In genomic region chr7:150408393-150409299, GRCh38 we compare ENCODE assay signal across 12 cellular contexts. TPM values are rescaled to one million over a fixed set of nuclear protein-coding genes. Genes with fewer than 3 reads are reported as not detected.
DNase-seq lines count a peak whose midpoint lies in the region; ATAC-seq lines count a peak whose summit lies in the region.
"Had no signal": no experiment of that assay in that cellular context is flagged by ENCODE, and none has a peak within 500 bp of the region (broad histone marks: within the 10 kb centered on the region; RNA-seq: fewer than 3 reads in every experiment).

No MANE protein-coding gene starts in this region.

- H3K27me3 Mint-ChIP-seq in activated T-cell treated with anti-CD3 and anti-CD28 coated beads, Interleukin-2, amount 50 U/mL, for 24 hours = no peaks in the 10 kb centered on the region
- no peaks in the 10 kb centered on the region for H3K27me3 Mint-ChIP-seq in activated naive CD8-positive, alpha-beta T cell treated with anti-CD3 and anti-CD28 coated beads, Interleukin-2, amount 10 ng/mL, durations not matched to agents 7 days and 5 days

- H3K27ac Mint-ChIP-seq in activated T-cell treated with anti-CD3 and anti-CD28 coated beads, Interleukin-2, amount 50 U/mL, for 24 hours = peak overlapping the region; percentile 85
- H3K27ac Mint-ChIP-seq in activated naive CD8-positive, alpha-beta T cell treated with anti-CD3 and anti-CD28 coated beads, Interleukin-2, amount 10 ng/mL, durations not matched to agents 7 days and 5 days = peak overlapping the region; percentile 42

- H3K9me3 Mint-ChIP-seq in activated T-cell treated with anti-CD3 and anti-CD28 coated beads, Interleukin-2, amount 50 U/mL, for 24 hours = no peaks in the 10 kb centered on the region
- H3K9me3 Mint-ChIP-seq in activated naive CD8-positive, alpha-beta T cell treated with anti-CD3 and anti-CD28 coated beads, Interleukin-2, amount 10 ng/mL, durations not matched to agents 7 days and 5 days = no peaks in the 10 kb centered on the region

- peaks cover 42% of the 10 kb centered on the region for H3K4me1 Mint-ChIP-seq in activated T-cell treated with anti-CD3 and anti-CD28 coated beads, Interleukin-2, amount 50 U/mL, for 24 hours (ENCODE audit: low read depth)
- peaks cover 18% of the 10 kb centered on the region for H3K4me1 Mint-ChIP-seq in activated naive CD8-positive, alpha-beta T cell treated with anti-CD3 and anti-CD28 coated beads, Interleukin-2, amount 10 ng/mL, durations not matched to agents 7 days and 5 days

- peaks cover 35% of the 10 kb centered on the region for H3K36me3 Mint-ChIP-seq in activated T-cell treated with anti-CD3 and anti-CD28 coated beads, Interleukin-2, amount 50 U/mL, for 24 hours (ENCODE audit: low read depth)
- peaks cover 18% of the 10 kb centered on the region for H3K36me3 Mint-ChIP-seq in activated naive CD8-positive, alpha-beta T cell treated with anti-CD3 and anti-CD28 coated beads, Interleukin-2, amount 10 ng/mL, durations not matched to agents 7 days and 5 days

- peak; percentile 36 for ATAC-seq in HG02610 (IDR thresholded peaks at IDR 0.05; ENCODE audit: unreplicated experiment)
- no peak for ATAC-seq in activated naive CD8-positive, alpha-beta T cell treated with anti-CD3 and anti-CD28 coated beads, Interleukin-2, amount 10 ng/mL, durations not matched to agents 7 days and 5 days (ENCODE audit: low read depth)
- ATAC-seq in stimulated activated naive CD8-positive, alpha-beta T cell treated with anti-CD3 and anti-CD28 coated beads, Interleukin-15, Interleukin-2, amounts not matched to agents 100 U/mL and 50 U/mL, for 24 hours = peak; percentile 12
- ATAC-seq: pancreas had no signal

- no peak overlapping the region for H3K4me3 Mint-ChIP-seq in activated T-cell treated with anti-CD3 and anti-CD28 coated beads, Interleukin-2, amount 50 U/mL, for 24 hours
- H3K4me3 Mint-ChIP-seq in activated naive CD8-positive, alpha-beta T cell treated with anti-CD3 and anti-CD28 coated beads, Interleukin-2, amount 10 ng/mL, durations not matched to agents 7 days and 5 days = no peak overlapping the region

- POLR2A ChIA-PET in activated naive CD8-positive, alpha-beta T cell treated with anti-CD3 and anti-CD28 coated beads, Interleukin-2, amount 10 ng/mL, durations not matched to agents 7 days and 5 days (lab: Charles Lee) = interaction anchor here (6.0 kb wide), 1 partner anchor 39 kb away, joined by 47 read pairs; the partner anchor contains the start of gene REPIN1

- no peak for DNase-seq in activated T-cell treated with anti-CD3 and anti-CD28 coated beads, Interleukin-2, amount 50 U/mL, for 24 hours
- DNase-seq in activated T-cell treated with anti-CD3 and anti-CD28 coated beads for 4 hours (no peak), NCI-H146 (lab: John Stamatoyannopoulos, UW) (no peak), iPS-NIHi7 (ENCODE audit: extremely low spot score) (no peak), HPDE6-E6E7 (ENCODE audit: extremely low spot score) (no peak)
- no peak for DNase-seq in activated naive CD8-positive, alpha-beta T cell treated with anti-CD3 and anti-CD28 coated beads, Interleukin-2, amount 10 ng/mL, durations not matched to agents 7 days and 5 days
- DNase-seq in stimulated activated naive CD8-positive, alpha-beta T cell treated with anti-CD3 and anti-CD28 coated beads, Interleukin-15, Interleukin-2, amounts not matched to agents 100 U/mL and 50 U/mL, for 24 hours = peak; percentile 38
- DNase-seq: ACHN, NCI-H1092 treated with DMSO at 0.1 percent for 48 hours, OCI-M1 had no signal

RNA-seq across cellular contexts. Expression of gene ZNF775, which starts 29.5 kb away (rescaled TPM):
- total RNA-seq in activated naive CD8-positive, alpha-beta T cell treated with anti-CD3 and anti-CD28 coated beads, Interleukin-2, amount 10 ng/mL, durations not matched to agents 7 days and 5 days = 1 to 10 TPM; 5.4 to 6.4 TPM

RNA-seq across cellular contexts. Expression of gene REPIN1, which starts 40.0 kb away (rescaled TPM):
- total RNA-seq in activated naive CD8-positive, alpha-beta T cell treated with anti-CD3 and anti-CD28 coated beads, Interleukin-2, amount 10 ng/mL, durations not matched to agents 7 days and 5 days = 10 to 100 TPM; 53.4 to 57.5 TPM

RNA-seq across cellular contexts. Expression of gene GIMAP8, which starts 41.8 kb away (rescaled TPM):
- total RNA-seq in activated naive CD8-positive, alpha-beta T cell treated with anti-CD3 and anti-CD28 coated beads, Interleukin-2, amount 10 ng/mL, durations not matched to agents 7 days and 5 days = 10 to 100 TPM; 29.2 to 31.0 TPM
